Comparison of ENCODE assay signal across 8 cellular contexts in genomic region chr2:87330495-87330894, GRCh38.
DNase-seq lines count a peak whose midpoint lies in the region; ATAC-seq, FAIRE-seq and TF ChIP-seq lines count a peak whose summit lies in the region.
"Not testable (repeated sequence)": the region's sequence is repeated elsewhere in the genome, so short reads cannot be mapped to it uniquely, and the experiment has no call there.

No MANE protein-coding gene starts in this region.

- not testable (repeated sequence) for H3K4me1 Mint-ChIP-seq in CD8-positive, alpha-beta T cell (ENCODE audit: low read depth); activated T-helper 17 cell treated with anti-CD3 and anti-CD28 coated beads, Interleukin-2, amount 50 U/mL, for 72 hours; stimulated activated naive CD8-positive, alpha-beta T cell treated with anti-CD3 and anti-CD28 coated beads, Interleukin-15, amount 100 ng/mL, for 72 hours
- peaks cover 14% of the 10 kb centered on the region for H3K4me1 Mint-ChIP-seq in activated CD8-positive, alpha-beta T cell treated with anti-CD3 and anti-CD28 coated beads, Interleukin-2, amount 10 ng/mL, durations not matched to agents 7 days and 5 days (ENCODE audit: low read depth)

- not testable (repeated sequence) for H3K4me3 Mint-ChIP-seq in CD8-positive, alpha-beta T cell; activated CD8-positive, alpha-beta T cell treated with anti-CD3 and anti-CD28 coated beads, Interleukin-2, amount 10 ng/mL, durations not matched to agents 7 days and 5 days; stimulated activated naive CD8-positive, alpha-beta T cell treated with anti-CD3 and anti-CD28 coated beads, Interleukin-15, amount 100 ng/mL, for 72 hours
- H3K4me3 Mint-ChIP-seq in activated T-helper 17 cell treated with anti-CD3 and anti-CD28 coated beads, Interleukin-2, amount 50 U/mL, for 72 hours, result peak overlapping the region; percentile 55

- not testable (repeated sequence) for H3K4me3 ChIP-seq in CD8-positive, alpha-beta T cell (ENCODE audit: low read depth, low read length); K562; smooth muscle cell

- CTCF ChIA-PET in CD8-positive, alpha-beta T cell (lab: Charles Lee); activated CD8-positive, alpha-beta T cell treated with anti-CD3 and anti-CD28 coated beads, Interleukin-2, amount 10 ng/mL, durations not matched to agents 7 days and 5 days (lab: Charles Lee); K562 (lab: Yijun Ruan, JAX; ENCODE audit: low intra/inter-chr PET ratio): not testable (repeated sequence)

- not testable (repeated sequence) for TF ChIP-seq POLR2A in K562 (conservative IDR thresholded peaks at IDR 0.05)

- not testable (repeated sequence) for DNase-seq in CD8-positive, alpha-beta T cell; activated CD8-positive, alpha-beta T cell treated with anti-CD3 and anti-CD28 coated beads, Interleukin-2, amount 10 ng/mL, durations not matched to agents 7 days and 5 days; K562 (ENCODE audit: extremely low read depth in 1 of 4, low spot score in 3 of 4); Right ventricle myocardium superior; smooth muscle cell (lab: John Stamatoyannopoulos, UW; ENCODE audit: unreplicated experiment); stimulated activated naive CD8-positive, alpha-beta T cell treated with anti-CD3 and anti-CD28 coated beads, Interleukin-15, amount 100 ng/mL, for 72 hours

- H3K4me2 ChIP-seq in K562 (ENCODE audit: insufficient read depth, low read length); smooth muscle cell: not testable (repeated sequence)

- H3K36me3 Mint-ChIP-seq in CD8-positive, alpha-beta T cell; activated CD8-positive, alpha-beta T cell treated with anti-CD3 and anti-CD28 coated beads, Interleukin-2, amount 10 ng/mL, durations not matched to agents 7 days and 5 days (ENCODE audit: low read depth); activated T-helper 17 cell treated with anti-CD3 and anti-CD28 coated beads, Interleukin-2, amount 50 U/mL, for 72 hours (ENCODE audit: low read depth): not testable (repeated sequence)

- H3K36me3 ChIP-seq in CD8-positive, alpha-beta T cell (ENCODE audit: insufficient read depth, low read length); K562 (ENCODE audit: control insufficient read depth, insufficient read depth, low read length); smooth muscle cell (ENCODE audit: low read depth): not testable (repeated sequence)

- H3K27me3 ChIP-seq in CD8-positive, alpha-beta T cell (ENCODE audit: insufficient read depth, low read length); K562 (ENCODE audit: control insufficient read depth in 2 of 2, insufficient read depth in 2 of 2, low read length in 2 of 2); smooth muscle cell (ENCODE audit: low read depth): not testable (repeated sequence)

- not testable (repeated sequence) for TF ChIP-seq RAD21 in K562 (CRISPR knock-in tag; conservative IDR thresholded peaks at IDR 0.05 in 1 of 2, IDR thresholded peaks at IDR 0.05 in 1 of 2)

- H3F3A ChIP-seq in smooth muscle cell (ENCODE audit: low read depth), result not testable (repeated sequence)

- peak; percentile 26 for ATAC-seq in CD8-positive, alpha-beta T cell
- ATAC-seq in activated CD4-positive, CD25-positive, alpha-beta regulatory T cell treated with anti-CD3 and anti-CD28 coated beads, Interleukin-2, amount 50 U/mL, for 24 hours, result peak; percentile 74
- ATAC-seq in activated CD8-positive, alpha-beta T cell treated with anti-CD3 and anti-CD28 coated beads, Interleukin-2, amount 10 ng/mL, durations not matched to agents 7 days and 5 days, result peak; percentile 53
- ATAC-seq in activated T-helper 17 cell treated with anti-CD3 and anti-CD28 coated beads, Interleukin-2, amount 50 U/mL, for 72 hours (replicated peaks), result peak; percentile 78
- not testable (repeated sequence) for ATAC-seq in K562
- peak; percentile 25 for ATAC-seq in Right ventricle myocardium superior (ENCODE audit: poor library complexity)
- ATAC-seq in stimulated activated naive CD8-positive, alpha-beta T cell treated with anti-CD3 and anti-CD28 coated beads, Interleukin-15, amount 100 ng/mL, for 72 hours, result peak; percentile 84

- not testable (repeated sequence) for TF ChIP-seq CTCF in CD8-positive, alpha-beta T cell (IDR thresholded peaks at IDR 0.05); K562 (IDR thresholded peaks at IDR 0.05 in 2 of 3, conservative IDR thresholded peaks at IDR 0.05 in 1 of 3; ENCODE audit: insufficient read depth in 2 of 3, low read depth in 1 of 3, low read length in 3 of 3); smooth muscle cell (IDR thresholded peaks at IDR 0.05; ENCODE audit: borderline replicate concordance, insufficient read depth, poor library complexity, severe bottlenecking)

- H3K4me1 ChIP-seq in CD8-positive, alpha-beta T cell (ENCODE audit: insufficient read depth, low read length); K562 (replicated peaks in 1 of 2; ENCODE audit: control insufficient read depth in 2 of 2, insufficient read depth in 2 of 2, low read length in 2 of 2); smooth muscle cell (ENCODE audit: low read depth): not testable (repeated sequence)

- WGBS in K562 (ENCODE audit: insufficient coverage, low coverage, missing lambda C conversion rate), result no CpG with 5 or more reads among the region's 4 CpGs
- 33% methylated on average over 1 of the region's 4 CpGs for WGBS in smooth muscle cell (ENCODE audit: low lambda C conversion rate)

- not testable (repeated sequence) for H2AFZ ChIP-seq in K562 (ENCODE audit: low read depth, low read length); smooth muscle cell (ENCODE audit: low read depth)

- H3K27ac Mint-ChIP-seq in CD8-positive, alpha-beta T cell; activated CD8-positive, alpha-beta T cell treated with anti-CD3 and anti-CD28 coated beads, Interleukin-2, amount 10 ng/mL, durations not matched to agents 7 days and 5 days; stimulated activated naive CD8-positive, alpha-beta T cell treated with anti-CD3 and anti-CD28 coated beads, Interleukin-15, amount 100 ng/mL, for 72 hours: not testable (repeated sequence)
- peak overlapping the region; percentile 78 for H3K27ac Mint-ChIP-seq in activated T-helper 17 cell treated with anti-CD3 and anti-CD28 coated beads, Interleukin-2, amount 50 U/mL, for 72 hours

- POLR2A ChIA-PET in CD8-positive, alpha-beta T cell (lab: Charles Lee); activated CD8-positive, alpha-beta T cell treated with anti-CD3 and anti-CD28 coated beads, Interleukin-2, amount 10 ng/mL, durations not matched to agents 7 days and 5 days (lab: Charles Lee); K562 (lab: Yijun Ruan, JAX): not testable (repeated sequence)

- not testable (repeated sequence) for H3K9me3 Mint-ChIP-seq in CD8-positive, alpha-beta T cell; activated CD8-positive, alpha-beta T cell treated with anti-CD3 and anti-CD28 coated beads, Interleukin-2, amount 10 ng/mL, durations not matched to agents 7 days and 5 days (ENCODE audit: insufficient read depth); activated T-helper 17 cell treated with anti-CD3 and anti-CD28 coated beads, Interleukin-2, amount 50 U/mL, for 72 hours; stimulated activated naive CD8-positive, alpha-beta T cell treated with anti-CD3 and anti-CD28 coated beads, Interleukin-15, amount 100 ng/mL, for 72 hours

- not testable (repeated sequence) for H3K27me3 Mint-ChIP-seq in CD8-positive, alpha-beta T cell (ENCODE audit: low read depth); activated CD8-positive, alpha-beta T cell treated with anti-CD3 and anti-CD28 coated beads, Interleukin-2, amount 10 ng/mL, durations not matched to agents 7 days and 5 days (ENCODE audit: low read depth); activated T-helper 17 cell treated with anti-CD3 and anti-CD28 coated beads, Interleukin-2, amount 50 U/mL, for 72 hours; stimulated activated naive CD8-positive, alpha-beta T cell treated with anti-CD3 and anti-CD28 coated beads, Interleukin-15, amount 100 ng/mL, for 72 hours

- H3K9me1 ChIP-seq in K562 (ENCODE audit: control insufficient read depth, insufficient read depth, low read length), result not testable (repeated sequence)

- H3K79me2 ChIP-seq in K562 (ENCODE audit: control insufficient read depth, insufficient read depth, low read length); smooth muscle cell (ENCODE audit: low read depth): not testable (repeated sequence)

- peak; percentile 74 for FAIRE-seq in K562 (lab: Jason Lieb, UNC)

- not testable (repeated sequence) for TF ChIP-seq EP300 in K562 (IDR thresholded peaks at IDR 0.05; ENCODE audit: low read length)

- in situ Hi-C loops in K562 (cut with MboI), result not testable (repeated sequence)

- not testable (repeated sequence) for BruUV-seq in K562 (replicated peaks; lab: Mats Ljungman, UMichigan)

- H3K9me3 ChIP-seq in CD8-positive, alpha-beta T cell (ENCODE audit: low read length); K562 (replicated peaks; ENCODE audit: control insufficient read depth, insufficient read depth, low read depth, low read length); smooth muscle cell (replicated peaks; ENCODE audit: low read depth): not testable (repeated sequence)

- not testable (repeated sequence) for H3K9ac ChIP-seq in K562 (ENCODE audit: insufficient read depth in 1 of 2, low read depth in 2 of 2, low read length in 2 of 2); smooth muscle cell (ENCODE audit: low read depth)

- H4K20me1 ChIP-seq in K562 (replicated peaks; ENCODE audit: control insufficient read depth, insufficient read depth, low read length); smooth muscle cell (ENCODE audit: low read depth): not testable (repeated sequence)

- H3K27ac ChIP-seq in CD8-positive, alpha-beta T cell (ENCODE audit: low read depth, low read length); K562 (ENCODE audit: extremely low read depth, low read depth, low read length): not testable (repeated sequence)
- peak overlapping the region; percentile 63 for H3K27ac ChIP-seq in smooth muscle cell (ENCODE audit: low read depth)

- intact Hi-C loops in CD8-positive, alpha-beta T cell (cut with DNase I, micrococcal nuclease); K562 (cut with micrococcal nuclease); Right ventricle myocardium superior (cut with DNase I): not testable (repeated sequence)
